In the genomic region with DNA sequence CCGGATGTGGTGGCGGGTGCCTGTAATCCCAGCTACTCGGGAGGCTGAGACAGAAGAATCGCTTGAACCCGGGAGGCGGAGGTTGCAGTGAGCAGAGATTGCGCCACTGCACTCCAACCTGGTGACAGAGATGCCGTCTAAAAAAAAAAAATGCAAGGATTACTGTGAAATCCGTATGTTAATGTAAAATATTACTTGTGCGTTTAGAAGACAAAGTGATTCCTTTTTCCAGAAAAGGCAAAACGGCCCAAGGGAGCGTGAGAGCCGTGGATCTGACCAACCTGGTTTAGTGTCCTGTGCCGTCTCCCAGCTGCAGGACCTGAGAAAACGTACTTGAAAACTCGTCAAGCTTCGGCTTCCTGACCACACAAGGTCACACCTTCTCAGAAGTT, we compare ENCODE assay signal across 8 cellular contexts. TPM values are rescaled to one million over a fixed set of nuclear protein-coding genes. Genes with fewer than 3 reads are reported as not detected.
DNase-seq lines count a peak whose midpoint lies in the region; ATAC-seq and TF ChIP-seq lines count a peak whose summit lies in the region.

No MANE protein-coding gene starts in this region.

- WGBS in GM23248 (ENCODE audit: low coverage in 1 of 2, low lambda C conversion rate in 2 of 2, missing lambda C conversion rate in 2 of 2), 2 experiments, result 43% methylated on average over 17 of the region's 17 CpGs
- 36 to 52% methylated on average over 17 of the region's 17 CpGs for WGBS in sigmoid colon, 2 donors

- intact Hi-C loops in sigmoid colon (cut with DNase I), result loop anchor here (5.0 kb wide), 2 partner anchors 76 to 479 kb away; a partner anchor contains a TSS

- H3K4me1 ChIP-seq in GM23248 (ENCODE audit: insufficient read depth), result peaks cover 11% of the 10 kb centered on the region
- peaks cover 0 to 45% (median 26%) of the 10 kb centered on the region in 4 donors for H3K4me1 ChIP-seq in sigmoid colon

- in situ Hi-C loops in GM23248 (cut with MboI), result loop anchor here (10.0 kb wide), 1 partner anchor 63 kb away; no protein-coding TSS in a partner anchor

- H3K9me2 ChIP-seq in GM23248 (ENCODE audit: insufficient read depth), result no peaks in the 10 kb centered on the region

- H3K9me3 ChIP-seq in GM23248 (ENCODE audit: low read depth), result no peaks in the 10 kb centered on the region
- H3K9me3 ChIP-seq in sigmoid colon, result no peaks in the 10 kb centered on the region

- ATAC-seq in GM19328 (IDR thresholded peaks at IDR 0.05; ENCODE audit: unreplicated experiment), result no peak
- ATAC-seq in HG02798 (IDR thresholded peaks at IDR 0.05; ENCODE audit: poor library complexity, unreplicated experiment), result no peak

- H3K4me3 ChIP-seq in GM23248, result peak overlapping the region; percentile 84
- H3K4me3 ChIP-seq in fibroblast of the aortic adventitia (ENCODE audit: low read depth, low read length), result peak overlapping the region; percentile 85
- peak overlapping the region; percentile 44 to 77 (median 63) for H3K4me3 ChIP-seq in sigmoid colon

- no peaks in the 10 kb centered on the region for H3K27me3 ChIP-seq in GM23248 (replicated peaks; ENCODE audit: insufficient read depth)
- no peaks in the 10 kb centered on the region for H3K27me3 ChIP-seq in sigmoid colon

- H3K36me3 ChIP-seq in GM23248 (ENCODE audit: low read depth) (no peaks in the 10 kb centered on the region), sigmoid colon (no peaks in the 10 kb centered on the region)

- no peak for TF ChIP-seq EP300 in sigmoid colon (IDR thresholded peaks at IDR 0.05)

- H3K27ac ChIP-seq in GM23248, result peak overlapping the region; percentile 58
- H3K27ac ChIP-seq in VCaP, result peak overlapping the region; percentile 96
- peak overlapping the region; percentile 88 to 93 (median 91) for H3K27ac ChIP-seq in sigmoid colon

- H3K9ac ChIP-seq in GM23248, result peak overlapping the region; percentile 78

- H4K20me1 ChIP-seq in GM23248 (ENCODE audit: insufficient read depth), result 0 out of 2 replicates have a peak, but pooled peaks cover 12% of the 10 kb centered on the region

- no peak for TF ChIP-seq POLR2A in sigmoid colon (IDR thresholded peaks at IDR 0.05)

- peak overlapping the region; percentile 77 for H3K4me2 ChIP-seq in GM23248 (ENCODE audit: unreplicated experiment)

- no peaks in the 10 kb centered on the region for H3F3A ChIP-seq in GM23248 (ENCODE audit: insufficient read depth)

- peaks cover 51% of the 10 kb centered on the region for H3K79me2 ChIP-seq in GM23248 (ENCODE audit: insufficient read depth)

- H2AFZ ChIP-seq in GM23248, result peak overlapping the region; percentile 78

- TF ChIP-seq CTCF in VCaP (conservative IDR thresholded peaks at IDR 0.05) (no peak), fibroblast of the aortic adventitia (IDR thresholded peaks at IDR 0.05; ENCODE audit: insufficient read depth, low read length) (no peak), sigmoid colon (IDR thresholded peaks at IDR 0.05) (no peak)

- DNase-seq in GM23248 (no peak), fibroblast of the aortic adventitia (ENCODE audit: low read depth) (no peak), sigmoid colon (no peak), dermis blood vessel endothelial cell (no peak), NCI-H2171 treated with DMSO at 0.1 percent for 48 hours (lab: John Stamatoyannopoulos, UW) (no peak)

RNA-seq across cellular contexts. Expression of a gene that starts 0.9 kb away (rescaled TPM):
- 53.2 and 53.7 TPM in 2 replicates for total RNA-seq in GM23248 (2014; rRNA removed; shearing (Covaris generic))
- polyA plus RNA-seq in GM23248 (2016; fragmentation: Nextera tagmentation; extraction: Ambion mirVana) (54.5 and 55.5 TPM in 2 replicates), sigmoid colon (10 to 100 TPM; 27.0 to 49.0 (median 33.5) TPM)
- total RNA-seq in fibroblast of the aortic adventitia (ENCODE audit: low replicate concordance) (19.7 and 20.3 TPM in 2 replicates), sigmoid colon (10 to 100 TPM; 26.7 to 39.3 (median 34.4) TPM), dermis blood vessel endothelial cell (39.2 and 40.2 TPM in 2 replicates)

RNA-seq across cellular contexts. Expression of a gene that starts 37.0 kb away (rescaled TPM):
- total RNA-seq in GM23248 (2014; rRNA removed; shearing (Covaris generic)), result 0.11 TPM in 1 of 2 replicates, not detected in the other
- polyA plus RNA-seq in GM23248 (2016; fragmentation: Nextera tagmentation; extraction: Ambion mirVana) (not detected in 2 replicates), sigmoid colon (under 1 TPM in 1 of 3 donors, not detected in 2; 0.17 TPM)
- total RNA-seq in fibroblast of the aortic adventitia (ENCODE audit: low replicate concordance) (0.09 and 0.16 TPM in 2 replicates), sigmoid colon (under 1 TPM in 3 of 4 donors, not detected in 1; 0.36 to 0.54 (median 0.49) TPM), dermis blood vessel endothelial cell (0.05 and 0.17 TPM in 2 replicates)
